Comparison of ENCODE assay signal across 9 cellular contexts in the genomic region with DNA sequence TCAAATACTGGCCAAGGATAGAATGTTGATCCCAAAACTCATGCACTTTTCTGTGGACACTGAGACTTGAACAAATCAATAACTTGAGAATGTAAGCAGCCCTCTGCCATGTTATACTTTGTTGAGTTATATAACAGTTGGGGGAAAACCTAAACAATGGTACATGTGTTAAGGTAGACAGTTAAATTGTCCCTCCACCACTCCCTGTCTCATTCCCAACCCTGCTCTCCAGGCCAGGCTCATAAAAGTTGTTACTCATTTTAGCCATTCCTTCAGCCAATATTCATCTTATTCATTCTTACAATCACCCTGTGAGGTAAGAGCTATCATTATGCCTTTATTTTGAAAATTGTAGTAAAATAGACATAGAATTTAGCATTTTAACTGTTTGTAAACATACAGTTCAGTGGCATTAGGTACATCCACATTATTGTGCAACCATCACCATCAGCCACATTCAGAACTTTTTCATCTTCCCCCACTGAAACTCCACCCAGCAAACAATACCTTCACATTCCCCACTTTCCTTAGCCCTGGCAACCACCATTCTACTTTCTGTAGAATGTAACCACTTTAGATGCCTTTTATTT. TPM values are rescaled to one million over a fixed set of nuclear protein-coding genes. Genes with fewer than 3 reads are reported as not detected.
DNase-seq lines count a peak whose midpoint lies in the region; ATAC-seq lines count a peak whose summit lies in the region.
"Had no signal": no experiment of that assay in that cellular context is flagged by ENCODE, and none has a peak within 500 bp of the region (broad histone marks: within the 10 kb centered on the region; RNA-seq: fewer than 3 reads in every experiment).

No MANE protein-coding gene starts in this region.

- no peaks in the 10 kb centered on the region for H3K36me3 ChIP-seq in CD8-positive, alpha-beta memory T cell (ENCODE audit: insufficient read depth, low read length)

- no peak for DNase-seq in CD8-positive, alpha-beta memory T cell
- DNase-seq in RKO (ENCODE audit: low spot score): peak; percentile 75
- peak; percentile 60 for DNase-seq in epithelial cell of prostate (ENCODE audit: low read depth, low spot score)
- peak; percentile 65 for DNase-seq in renal cortical epithelial cell (ENCODE audit: low read depth)
- no peak for DNase-seq in KG1 (lab: John Stamatoyannopoulos, UW)
- no peak for DNase-seq in SK-N-DZ (ENCODE audit: low spot score)
- DNase-seq in activated naive CD4-positive, alpha-beta T cell treated with anti-CD3 and anti-CD28 coated beads, Interleukin-2, amount 10 ng/mL, durations not matched to agents 7 days and 5 days: no peak

- no peak overlapping the region for H3K27ac Mint-ChIP-seq in CD8-positive, alpha-beta memory T cell
- no peak overlapping the region for H3K27ac Mint-ChIP-seq in activated naive CD4-positive, alpha-beta T cell treated with anti-CD3 and anti-CD28 coated beads, Interleukin-2, amount 10 ng/mL, durations not matched to agents 7 days and 5 days
- H3K27ac Mint-ChIP-seq: T-helper 2 cell treated with Interferon-gamma antibody and Interleukin-4, amounts not matched to agents 5 μg/mL and 100 μg/mL, for 36 hours had no signal

- H3K4me1 Mint-ChIP-seq in CD8-positive, alpha-beta memory T cell: peaks cover 5 to 19% (median 17%) of the 10 kb centered on the region in 3 donors
- peaks cover 76% of the 10 kb centered on the region for H3K4me1 Mint-ChIP-seq in activated naive CD4-positive, alpha-beta T cell treated with anti-CD3 and anti-CD28 coated beads, Interleukin-2, amount 10 ng/mL, durations not matched to agents 7 days and 5 days

- H3K27ac ChIP-seq in CD8-positive, alpha-beta memory T cell (ENCODE audit: low read depth, low read length): peak overlapping the region; percentile 64
- H3K27ac ChIP-seq in epithelial cell of prostate: peak overlapping the region; percentile 100

- no peak overlapping the region for H3K4me3 Mint-ChIP-seq in CD8-positive, alpha-beta memory T cell
- no peak overlapping the region for H3K4me3 Mint-ChIP-seq in activated naive CD4-positive, alpha-beta T cell treated with anti-CD3 and anti-CD28 coated beads, Interleukin-2, amount 10 ng/mL, durations not matched to agents 7 days and 5 days

- no peaks in the 10 kb centered on the region for H3K27me3 ChIP-seq in CD8-positive, alpha-beta memory T cell (ENCODE audit: insufficient read depth, low read length, poor library complexity, severe bottlenecking)

- H3K9me3 Mint-ChIP-seq in CD8-positive, alpha-beta memory T cell: no peaks in the 10 kb centered on the region
- peaks cover 5% of the 10 kb centered on the region for H3K9me3 Mint-ChIP-seq in activated naive CD4-positive, alpha-beta T cell treated with anti-CD3 and anti-CD28 coated beads, Interleukin-2, amount 10 ng/mL, durations not matched to agents 7 days and 5 days

- no peaks in the 10 kb centered on the region for H3K9me3 ChIP-seq in CD8-positive, alpha-beta memory T cell (ENCODE audit: low read length)

- CTCF ChIA-PET in CD8-positive, alpha-beta memory T cell (lab: Charles Lee): interaction anchor here (0.9 kb wide), 1 partner anchor 52 kb away, joined by 3 read pairs; no protein-coding TSS in a partner anchor
- CTCF ChIA-PET in activated naive CD4-positive, alpha-beta T cell treated with anti-CD3 and anti-CD28 coated beads, Interleukin-2, amount 10 ng/mL, durations not matched to agents 7 days and 5 days (lab: Charles Lee): no interaction called here

- no peak for ATAC-seq in GM19328 (IDR thresholded peaks at IDR 0.05; ENCODE audit: unreplicated experiment)

- peaks cover 0 to 4% (median 0%) of the 10 kb centered on the region in 3 donors for H3K36me3 Mint-ChIP-seq in CD8-positive, alpha-beta memory T cell
- peaks cover 9% of the 10 kb centered on the region for H3K36me3 Mint-ChIP-seq in activated naive CD4-positive, alpha-beta T cell treated with anti-CD3 and anti-CD28 coated beads, Interleukin-2, amount 10 ng/mL, durations not matched to agents 7 days and 5 days

- no peak overlapping the region for H3K4me3 ChIP-seq in CD8-positive, alpha-beta memory T cell (ENCODE audit: low read length)

- peaks cover 33% of the 10 kb centered on the region for H3K4me1 ChIP-seq in CD8-positive, alpha-beta memory T cell (ENCODE audit: insufficient read depth, low read length)

- POLR2A ChIA-PET in CD8-positive, alpha-beta memory T cell (lab: Charles Lee): interaction anchor here (1.2 kb wide), 1 partner anchor 13 kb away, joined by 3 read pairs; no protein-coding TSS in a partner anchor

- peaks cover 0 to 1% of the 10 kb centered on the region in 2 donors for H3K27me3 Mint-ChIP-seq in CD8-positive, alpha-beta memory T cell
- H3K27me3 Mint-ChIP-seq in activated naive CD4-positive, alpha-beta T cell treated with anti-CD3 and anti-CD28 coated beads, Interleukin-2, amount 10 ng/mL, durations not matched to agents 7 days and 5 days: peaks cover 20% of the 10 kb centered on the region

RNA-seq across cellular contexts. Expression of a gene that starts 38.2 kb away (rescaled TPM):
- 100 to 1,000 TPM; 267 to 294 TPM for total RNA-seq in CD8-positive, alpha-beta memory T cell
- 0.58 TPM for polyA plus RNA-seq in CD8-positive, alpha-beta memory T cell
- 56.6 and 249 TPM in 2 replicates for total RNA-seq in renal cortical epithelial cell
- 2.7 and 4.1 TPM in 2 replicates for polyA plus RNA-seq in SK-N-DZ (2014; cell fraction: cytosol; rRNA removed)
- 1.2 and 3.6 TPM in 2 replicates for polyA plus RNA-seq in SK-N-DZ (2014; cell fraction: nucleus; rRNA removed)

RNA-seq across cellular contexts. Expression of a gene that starts 40.0 kb away (rescaled TPM):
- total RNA-seq in CD8-positive, alpha-beta memory T cell: 100 to 1,000 TPM; 154 to 155 TPM
- polyA plus RNA-seq in CD8-positive, alpha-beta memory T cell: 104 TPM
- total RNA-seq in renal cortical epithelial cell: 19.4 and 100 TPM in 2 replicates
- 156 and 180 TPM in 2 replicates for polyA plus RNA-seq in SK-N-DZ (2014; cell fraction: cytosol; rRNA removed)
- 130 and 150 TPM in 2 replicates for polyA plus RNA-seq in SK-N-DZ (2014; cell fraction: nucleus; rRNA removed)

Comparison
In these comparisons a context has a peak if more than half of its experiments do, and no peak if none do; other contexts are left out.
1. DNase-seq: peak in RKO (single experiment), epithelial cell of prostate (single experiment) and renal cortical epithelial cell (single experiment); none in CD8-positive, alpha-beta memory T cell (0 of 5), KG1 (single experiment), SK-N-DZ (single experiment) and activated naive CD4-positive, alpha-beta T cell treated with anti-CD3 and anti-CD28 coated beads, Interleukin-2, amount 10 ng/mL, durations not matched to agents 7 days and 5 days (single experiment).